8 cellular contexts compared by ENCODE assay signal in genomic region chr15:80999623-81000036, GRCh38. TPM values are rescaled to one million over a fixed set of nuclear protein-coding genes. Genes with fewer than 3 reads are reported as not detected.
DNase-seq lines count a peak whose midpoint lies in the region; ATAC-seq and TF ChIP-seq lines count a peak whose summit lies in the region.

No MANE protein-coding gene starts in this region.

- DNase-seq in CD4-positive, CD25-positive, alpha-beta regulatory T cell = peak; percentile 48 to 95 (median 53)
- DNase-seq in T follicular helper cell (ENCODE audit: low read depth) (peak; percentile 37), thyroid gland (no peak), GM19240 (ENCODE audit: insufficient read length, low spot score) (no peak)

- H3K36me3 ChIP-seq in CD4-positive, CD25-positive, alpha-beta regulatory T cell (ENCODE audit: control insufficient read depth, insufficient read depth, low read length) = peaks cover 3% of the 10 kb centered on the region
- H3K36me3 ChIP-seq in muscle layer of colon (ENCODE audit: insufficient read depth, low read length) (peaks cover 12% of the 10 kb centered on the region), thyroid gland (peaks cover 0 to 5% of the 10 kb centered on the region in 2 donors)

- no peak for TF ChIP-seq CTCF in brain (conservative IDR thresholded peaks at IDR 0.05)
- no peak for TF ChIP-seq CTCF in thyroid gland (IDR thresholded peaks at IDR 0.05)

- no peak for TF ChIP-seq POLR2A in thyroid gland (IDR thresholded peaks at IDR 0.05)

- no peaks in the 10 kb centered on the region for H3K27me3 Mint-ChIP-seq in CD4-positive, CD25-positive, alpha-beta regulatory T cell
- H3K27me3 Mint-ChIP-seq in brain = peaks cover 3% of the 10 kb centered on the region

- peak overlapping the region; percentile 95 to 99 (median 98) for H3K27ac Mint-ChIP-seq in CD4-positive, CD25-positive, alpha-beta regulatory T cell
- H3K27ac Mint-ChIP-seq in brain = peak overlapping the region; percentile 88 to 98 (median 95)

- H3K4me1 ChIP-seq in CD4-positive, CD25-positive, alpha-beta regulatory T cell (ENCODE audit: control insufficient read depth, insufficient read depth, low read length, poor library complexity, severe bottlenecking) = peaks cover 48% of the 10 kb centered on the region
- H3K4me1 ChIP-seq in muscle layer of colon (ENCODE audit: insufficient read depth, low read length) (peaks cover 17% of the 10 kb centered on the region), thyroid gland (peaks cover 5 to 16% of the 10 kb centered on the region in 2 donors)

- peak overlapping the region; percentile 88 for H3K4me3 ChIP-seq in CD4-positive, CD25-positive, alpha-beta regulatory T cell (ENCODE audit: low read depth, low read length)
- H3K4me3 ChIP-seq in muscle layer of colon (ENCODE audit: low read depth in 1 of 2, low read length in 2 of 2) = peak overlapping the region in 1 of 2 donors; percentile 92
- H3K4me3 ChIP-seq in thyroid gland (replicated peaks in 1 of 3) = no peak overlapping the region

- H3K27ac ChIP-seq in CD4-positive, CD25-positive, alpha-beta regulatory T cell (ENCODE audit: insufficient read depth, low read length, poor library complexity, severe bottlenecking) = peak overlapping the region; percentile 93
- H3K27ac ChIP-seq in muscle layer of colon (ENCODE audit: low read depth, low read length) (no peak overlapping the region), thyroid gland (peak overlapping the region in 2 of 3 donors; percentile 92 to 96)

- peak overlapping the region; percentile 98 for H3K4me3 Mint-ChIP-seq in CD4-positive, CD25-positive, alpha-beta regulatory T cell
- H3K4me3 Mint-ChIP-seq in brain = peak overlapping the region; percentile 86 to 94 (median 91)

- ATAC-seq in CD4-positive, CD25-positive, alpha-beta regulatory T cell (ENCODE audit: low read depth in 2 of 2) = peak; percentile 15 to 30
- peak; percentile 26 for ATAC-seq in GM21786 (IDR thresholded peaks at IDR 0.05; ENCODE audit: unreplicated experiment)
- ATAC-seq in HG02870 (IDR thresholded peaks at IDR 0.05; ENCODE audit: unreplicated experiment) = no peak

- H3K9me3 Mint-ChIP-seq in CD4-positive, CD25-positive, alpha-beta regulatory T cell = peaks cover 0 to 8% (median 0%) of the 10 kb centered on the region in 7 donors
- H3K9me3 Mint-ChIP-seq in brain = peaks cover 0 to 10% (median 0%) of the 10 kb centered on the region in 5 experiments

- H3K9me3 ChIP-seq in CD4-positive, CD25-positive, alpha-beta regulatory T cell (ENCODE audit: control insufficient read depth in 2 of 2, low read length in 2 of 2) = peaks cover 0 to 3% of the 10 kb centered on the region in 2 experiments
- H3K9me3 ChIP-seq in muscle layer of colon (ENCODE audit: low read length) (no peaks in the 10 kb centered on the region), thyroid gland (no peaks in the 10 kb centered on the region)

- WGBS in thyroid gland, 2 donors = 79 to 82% methylated on average over 13 of the region's 13 CpGs

- H3K27me3 ChIP-seq in CD4-positive, CD25-positive, alpha-beta regulatory T cell (ENCODE audit: control insufficient read depth, insufficient read depth, low read length) = no peaks in the 10 kb centered on the region
- no peaks in the 10 kb centered on the region for H3K27me3 ChIP-seq in muscle layer of colon (ENCODE audit: control insufficient read depth in 1 of 2, insufficient read depth in 2 of 2, low read length in 2 of 2)
- no peaks in the 10 kb centered on the region for H3K27me3 ChIP-seq in thyroid gland

- H3K4me1 Mint-ChIP-seq in CD4-positive, CD25-positive, alpha-beta regulatory T cell = peaks cover 28 to 58% (median 35%) of the 10 kb centered on the region in 4 donors
- peaks cover 24% of the 10 kb centered on the region for H3K4me1 Mint-ChIP-seq in brain

- H3K9ac ChIP-seq in muscle layer of colon (ENCODE audit: low read length) = peak overlapping the region; percentile 89

- intact Hi-C loops in thyroid gland (cut with DNase I) = no loop called here

- peaks cover 7% of the 10 kb centered on the region for H3K36me3 Mint-ChIP-seq in CD4-positive, CD25-positive, alpha-beta regulatory T cell
- H3K36me3 Mint-ChIP-seq in brain = peaks cover 9% of the 10 kb centered on the region

RNA-seq across cellular contexts. Expression of gene TLNRD1, which starts 1.1 kb away (rescaled TPM):
- 17.7 TPM for total RNA-seq in CD4-positive, CD25-positive, alpha-beta regulatory T cell
- polyA plus RNA-seq in CD4-positive, CD25-positive, alpha-beta regulatory T cell = 1 to 10 TPM; 3.1 to 5.7 (median 4.5) TPM
- 7.6 TPM for polyA plus RNA-seq in brain (ENCODE audit: insufficient read depth, low read depth, low replicate concordance)
- 10 to 100 TPM; 11.8 to 25.5 (median 19.4) TPM for total RNA-seq in thyroid gland

RNA-seq across cellular contexts. Expression of gene MESD, which starts 10.0 kb away (rescaled TPM):
- total RNA-seq in CD4-positive, CD25-positive, alpha-beta regulatory T cell = 18.4 TPM
- 10 to 100 TPM; 28.7 to 34.1 (median 31.3) TPM for polyA plus RNA-seq in CD4-positive, CD25-positive, alpha-beta regulatory T cell
- 17.9 TPM for polyA plus RNA-seq in brain (ENCODE audit: insufficient read depth, low read depth, low replicate concordance)
- 10 to 100 TPM; 53.7 to 74.6 (median 70.9) TPM for total RNA-seq in thyroid gland

Comparison
In these comparisons a context has a peak if more than half of its experiments do, and no peak if none do; other contexts are left out.
1. DNase-seq: peak in CD4-positive, CD25-positive, alpha-beta regulatory T cell (3 of 3) and T follicular helper cell (single experiment); none in thyroid gland (0 of 2) and GM19240 (single experiment).